8 cellular contexts compared by ENCODE assay signal in the genomic region with DNA sequence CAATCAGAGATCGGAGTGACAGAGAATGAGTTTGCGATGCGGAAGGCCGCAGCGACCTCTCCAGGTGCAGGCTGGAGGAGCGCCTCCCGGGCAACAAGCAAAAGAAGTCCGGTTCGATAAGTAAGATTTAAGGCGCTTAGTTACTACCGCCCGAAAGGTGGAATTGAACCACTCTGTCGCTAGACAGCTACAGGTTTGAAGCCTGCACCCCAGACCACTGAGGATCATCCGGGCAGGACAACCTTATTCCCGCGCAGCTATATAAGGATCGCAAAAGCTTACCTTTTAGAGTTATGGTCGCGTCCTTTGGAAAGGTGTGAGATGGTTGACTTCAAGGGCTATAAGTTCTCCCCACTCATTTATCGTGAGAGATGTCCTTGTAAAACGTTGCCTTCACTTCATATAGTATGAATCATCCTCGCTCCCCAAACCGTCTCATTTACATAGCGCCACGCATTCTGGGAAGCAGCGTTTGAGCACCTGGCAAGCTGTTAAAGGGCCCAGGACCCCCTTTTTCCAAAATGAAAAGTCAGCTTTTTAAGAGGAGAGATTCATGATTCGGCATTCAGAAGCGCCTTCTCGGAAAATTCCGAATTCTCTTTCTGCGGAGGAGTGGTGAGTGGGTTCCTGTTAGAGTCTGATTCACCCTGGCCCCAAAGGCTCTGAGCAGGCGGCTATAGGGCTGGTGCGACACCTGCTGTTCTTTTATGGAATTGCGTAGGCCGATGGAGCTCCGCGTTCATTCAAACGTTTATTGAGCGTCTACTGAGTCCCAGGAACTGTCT. TPM values are rescaled to one million over a fixed set of nuclear protein-coding genes. Genes with fewer than 3 reads are reported as not detected.
DNase-seq lines count a peak whose midpoint lies in the region; ATAC-seq and TF ChIP-seq lines count a peak whose summit lies in the region.

No MANE protein-coding gene starts in this region.

- H3K4me3 ChIP-seq in lung = no peak overlapping the region

- H3K4me1 ChIP-seq in lung (ENCODE audit: control insufficient read depth in 2 of 2, insufficient read depth in 2 of 2, low read length in 2 of 2) = no peaks in the 10 kb centered on the region

- TF ChIP-seq CTCF in lung (IDR thresholded peaks at IDR 0.05; ENCODE audit: control extremely low read depth, extremely low read depth) = peak; percentile 98

- 0% methylated on average over 39 of the region's 39 CpGs for WGBS in lung, 2 donors

- H3K27me3 ChIP-seq in lung (ENCODE audit: control insufficient read depth, insufficient read depth) = no peaks in the 10 kb centered on the region

- no peaks in the 10 kb centered on the region for H3K9me3 ChIP-seq in lung (ENCODE audit: control insufficient read depth in 2 of 2, insufficient read depth in 1 of 2, low read length in 1 of 2)

- ATAC-seq in GM19328 (IDR thresholded peaks at IDR 0.05; ENCODE audit: unreplicated experiment) (peak; percentile 57), HG03520 (IDR thresholded peaks at IDR 0.05; ENCODE audit: unreplicated experiment) (peak; percentile 72), lung (ENCODE audit: insufficient read depth, low FRiP score) (peak; percentile 94)

- peak overlapping the region; percentile 96 for H3K27ac ChIP-seq in lung (ENCODE audit: low read depth in 1 of 2, low read length in 1 of 2)

- no peaks in the 10 kb centered on the region for H3K36me3 ChIP-seq in lung (ENCODE audit: control insufficient read depth in 2 of 2, insufficient read depth in 2 of 2, low read length in 2 of 2)

- DNase-seq in CD1c-positive myeloid dendritic cell (ENCODE audit: extremely low spot score) (peak; percentile 96), NCI-H69 (lab: John Stamatoyannopoulos, UW) (peak; percentile 96), ecto neural progenitor cell (ENCODE audit: low spot score) (peak; percentile 90), lung (ENCODE audit: low spot score) (peak; percentile 86)
- peak; percentile 91 to 92 for DNase-seq in activated CD4-positive, alpha-beta T cell treated with anti-CD3 and anti-CD28 coated beads, Interleukin-2, amount 50 U/mL, for 4 hours
- peak; percentile 82 to 90 (median 86) for DNase-seq in stimulated activated CD4-positive, alpha-beta T cell treated with anti-CD3 and anti-CD28 coated beads, TNF-alpha, amount 100 ng/mL, for 4 hours (ENCODE audit: low read depth in 3 of 3)

RNA-seq across cellular contexts. Expression of gene FOSB, which starts 10.8 kb away (rescaled TPM):
- 10 to 100 TPM in 1 of 2 donors, 1 to 10 TPM in 1; 9.9 to 24.2 TPM for total RNA-seq in lung
- 10 to 100 TPM in 1 of 2 donors, 1 to 10 TPM in 1; 7.9 to 22.8 TPM for polyA plus RNA-seq in lung

RNA-seq across cellular contexts. Expression of gene RTN2, which starts 18.2 kb away (rescaled TPM):
- 10 to 100 TPM in 1 of 2 donors, 1 to 10 TPM in 1; 5.4 to 10.9 TPM for total RNA-seq in lung
- 10 to 100 TPM in 1 of 2 donors, 1 to 10 TPM in 1; 8.3 to 10.3 TPM for polyA plus RNA-seq in lung

RNA-seq across cellular contexts. Expression of gene PPM1N, which starts 19.6 kb away (rescaled TPM):
- total RNA-seq in lung = 1 to 10 TPM in 1 of 2 donors, under 1 TPM in 1; 0.37 to 2.3 TPM
- 1 to 10 TPM; 1.0 to 8.1 TPM for polyA plus RNA-seq in lung

RNA-seq across cellular contexts. Expression of gene VASP, which starts 28.6 kb away (rescaled TPM):
- total RNA-seq in lung = 100 to 1,000 TPM in 1 of 2 donors, 10 to 100 TPM in 1; 49.1 to 211 TPM
- 100 to 1,000 TPM; 129 to 237 TPM for polyA plus RNA-seq in lung

RNA-seq across cellular contexts. Expression of gene ERCC1, which starts 54.9 kb away (rescaled TPM):
- total RNA-seq in lung = 10 to 100 TPM; 72.4 to 82.3 TPM
- polyA plus RNA-seq in lung = 10 to 100 TPM; 53.2 to 54.0 TPM
